Comparison of ENCODE assay signal across 8 cellular contexts in the genomic region with DNA sequence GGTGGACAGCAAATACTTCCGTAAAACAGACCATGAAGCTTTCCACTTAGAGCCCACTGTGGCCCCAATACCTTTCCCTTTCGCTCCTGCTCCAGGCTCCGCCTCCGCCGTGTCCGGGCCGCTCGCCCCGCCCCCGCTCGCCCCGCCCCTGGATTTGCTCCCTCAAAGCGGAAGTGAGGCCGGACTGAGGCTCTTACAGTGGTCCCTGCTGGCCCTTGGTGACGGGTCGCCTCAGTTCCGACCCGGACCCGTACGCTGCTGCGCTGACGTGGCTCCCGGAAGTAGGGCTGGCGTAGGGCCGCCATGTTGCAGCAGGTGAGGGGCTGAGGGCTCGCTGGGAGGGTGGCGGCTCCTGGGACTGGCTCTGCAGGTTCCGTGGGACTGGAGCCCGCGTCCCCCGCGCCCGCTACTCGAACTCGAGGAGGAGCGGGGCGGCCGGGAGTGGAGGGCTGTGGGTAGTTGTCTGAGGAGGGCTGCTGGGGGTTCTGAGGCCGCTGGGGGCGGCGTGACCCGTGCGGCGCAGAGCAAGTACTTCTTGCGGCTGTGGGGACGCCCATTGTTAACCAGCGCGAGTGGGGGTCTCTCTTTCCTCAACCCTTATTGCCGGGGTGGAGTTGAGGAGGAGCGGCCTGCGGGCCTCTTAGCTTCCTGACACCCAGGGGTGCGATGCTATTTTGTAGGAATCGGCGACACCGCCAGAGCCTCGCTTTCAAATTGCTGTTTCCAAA. TPM values are rescaled to one million over a fixed set of nuclear protein-coding genes. Genes with fewer than 3 reads are reported as not detected.
DNase-seq lines count a peak whose midpoint lies in the region; ATAC-seq, FAIRE-seq and TF ChIP-seq lines count a peak whose summit lies in the region.
"Not testable (repeated sequence)": the region's sequence is repeated elsewhere in the genome, so short reads cannot be mapped to it uniquely, and the experiment has no call there.

A gene (plus strand): TSS at position 193 of the 728 bp plus-strand sequence. CDS start 111 bp downstream, at position 304.

- H3K36me3 Mint-ChIP-seq in T-helper 2 cell treated with Interferon-gamma antibody and Interleukin-4, amounts not matched to agents 5 μg/mL and 100 μg/mL, for 36 hours (ENCODE audit: low read depth); astrocyte (ENCODE audit: low read depth, unreplicated experiment): not testable (repeated sequence)

- peak within 1 kb of the TSS; percentile 94 for H3K4me3 Mint-ChIP-seq in T-helper 2 cell treated with Interferon-gamma antibody and Interleukin-4, amounts not matched to agents 5 μg/mL and 100 μg/mL, for 36 hours
- peak within 1 kb of the TSS; percentile 85 for H3K4me3 Mint-ChIP-seq in astrocyte (ENCODE audit: unreplicated experiment)

- not testable (repeated sequence) for FAIRE-seq in astrocyte (lab: Jason Lieb, UNC)

- H3K9ac ChIP-seq in astrocyte (ENCODE audit: low read length), result peak within 1 kb of the TSS; percentile 87
- H3K9ac ChIP-seq in rectal smooth muscle tissue (ENCODE audit: low read length), result not testable (repeated sequence)

- peaks cover 15% of the 10 kb centered on the region for H3K4me1 Mint-ChIP-seq in T-helper 2 cell treated with Interferon-gamma antibody and Interleukin-4, amounts not matched to agents 5 μg/mL and 100 μg/mL, for 36 hours (ENCODE audit: low read depth)
- peaks cover 12% of the 10 kb centered on the region for H3K4me1 Mint-ChIP-seq in astrocyte (ENCODE audit: low read depth, unreplicated experiment)

- not testable (repeated sequence) for H3K4me1 ChIP-seq in astrocyte (ENCODE audit: insufficient read depth, low read length); rectal smooth muscle tissue (ENCODE audit: control insufficient read depth, insufficient read depth, low read length)
- peaks cover 24% of the 10 kb centered on the region for H3K4me1 ChIP-seq in vagina

- H3K36me3 ChIP-seq in astrocyte (ENCODE audit: insufficient read depth, low read length); rectal smooth muscle tissue (ENCODE audit: control insufficient read depth, insufficient read depth, low read length); vagina: not testable (repeated sequence)

- DNase-seq in NCI-H2029 (lab: John Stamatoyannopoulos, UW) (peak; percentile 84), astrocyte (ENCODE audit: low read depth) (peak; percentile 86), hepatic stellate cell (ENCODE audit: low spot score) (peak; percentile 49), vagina (ENCODE audit: extremely low spot score in 2 of 2) (peak in 1 of 2 donors; percentile 96)
- peak; percentile 92 for DNase-seq in T-helper 2 cell treated with Interferon-gamma antibody and Interleukin-4, amounts not matched to agents 5 μg/mL and 100 μg/mL, for 36 hours (ENCODE audit: low spot score)

- peaks cover 39% of the 10 kb centered on the region for H3K79me2 ChIP-seq in astrocyte (ENCODE audit: insufficient read depth, low read length)

- not testable (repeated sequence) for H3K27me3 ChIP-seq in astrocyte (ENCODE audit: insufficient read depth, low read length); rectal smooth muscle tissue (ENCODE audit: control insufficient read depth, insufficient read depth, low read length); vagina

- peak in 1 of 2 donors; percentile 62 for TF ChIP-seq POLR2A in vagina (IDR thresholded peaks at IDR 0.05)

- H3K9me3 Mint-ChIP-seq in T-helper 2 cell treated with Interferon-gamma antibody and Interleukin-4, amounts not matched to agents 5 μg/mL and 100 μg/mL, for 36 hours; astrocyte (ENCODE audit: unreplicated experiment): not testable (repeated sequence)

- H3K27ac Mint-ChIP-seq in T-helper 2 cell treated with Interferon-gamma antibody and Interleukin-4, amounts not matched to agents 5 μg/mL and 100 μg/mL, for 36 hours, result peak within 1 kb of the TSS; percentile 98
- peak within 1 kb of the TSS; percentile 95 for H3K27ac Mint-ChIP-seq in astrocyte (ENCODE audit: unreplicated experiment)

- ATAC-seq in GM18508 (IDR thresholded peaks at IDR 0.05; ENCODE audit: insufficient read depth, unreplicated experiment), result peak; percentile 80
- peak; percentile 98 for ATAC-seq in HG02981 (IDR thresholded peaks at IDR 0.05; ENCODE audit: unreplicated experiment)

- not testable (repeated sequence) for H4K20me1 ChIP-seq in astrocyte (ENCODE audit: insufficient read depth, low read length)

- intact Hi-C loops in vagina (cut with DNase I), result not testable (repeated sequence)

- not testable (repeated sequence) for H3K27me3 Mint-ChIP-seq in T-helper 2 cell treated with Interferon-gamma antibody and Interleukin-4, amounts not matched to agents 5 μg/mL and 100 μg/mL, for 36 hours (ENCODE audit: low read depth); astrocyte (ENCODE audit: low read depth, unreplicated experiment)

- peak within 1 kb of the TSS; percentile 26 for H2AFZ ChIP-seq in astrocyte (ENCODE audit: low read depth, low read length)

- H3K9me3 ChIP-seq in astrocyte (ENCODE audit: insufficient read depth, low read depth, low read length); vagina: not testable (repeated sequence)

- peak within 1 kb of the TSS; percentile 67 for H3K4me2 ChIP-seq in astrocyte (ENCODE audit: low read length)

- H3K4me3 ChIP-seq in astrocyte (ENCODE audit: insufficient read depth, low read depth, low read length) (peak within 1 kb of the TSS; percentile 65), rectal smooth muscle tissue (ENCODE audit: low read length) (peak within 1 kb of the TSS; percentile 59), vagina (peak within 1 kb of the TSS; percentile 65 to 66)

- TF ChIP-seq CTCF in astrocyte (IDR thresholded peaks at IDR 0.05; ENCODE audit: insufficient read depth, low read depth, low read length); vagina (IDR thresholded peaks at IDR 0.05): not testable (repeated sequence)

- H3K27ac ChIP-seq in astrocyte (ENCODE audit: low read depth, low read length), result peak within 1 kb of the TSS; percentile 69
- peak within 1 kb of the TSS; percentile 61 for H3K27ac ChIP-seq in rectal smooth muscle tissue (ENCODE audit: low read depth, low read length)
- H3K27ac ChIP-seq in vagina, result peak within 1 kb of the TSS; percentile 78

RNA-seq across cellular contexts. Expression of the gene that starts here (rescaled TPM):
- total RNA-seq in astrocyte (39.0 and 42.6 TPM in 2 replicates), vagina (21.6 TPM)
